Comparison of ENCODE assay signal across 21 cellular contexts in the genomic region with DNA sequence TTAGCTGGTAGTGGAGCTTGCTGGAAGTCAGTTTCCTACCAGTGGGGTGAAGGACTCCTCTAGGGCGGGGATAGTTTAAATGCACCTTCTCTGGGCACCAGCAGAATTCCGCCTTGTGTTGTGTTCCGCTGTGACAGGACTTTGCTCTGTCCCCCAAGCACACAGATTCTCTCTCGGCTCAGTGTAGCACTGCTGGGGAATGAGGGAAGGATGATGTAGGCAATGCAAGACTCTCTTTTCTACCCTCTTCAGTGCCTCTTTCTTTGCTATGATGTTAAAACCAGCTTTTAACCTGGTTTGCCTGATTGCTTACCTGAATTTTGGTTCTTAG.
"Had no signal": no experiment of that assay in that cellular context is flagged by ENCODE, and none has a peak within 500 bp of the region (broad histone marks: within the 10 kb centered on the region; RNA-seq: fewer than 3 reads in every experiment).

No MANE protein-coding gene starts in this region.

- H3K4me3 ChIP-seq: MG63 had no signal

- H3K27me3 ChIP-seq: MG63 had no signal

- H3K9me3 ChIP-seq: MG63, SK-N-SH had no signal

- DNase-seq: Karpas-422; KG1; NCI-H1105 treated with DMSO at 0.1 percent for 48 hours; NCI-H1417 treated with DMSO at 0.1 percent for 48 hours; NCI-H146; NCI-H1694 treated with DMSO at 0.1 percent for 48 hours; NCI-H1930; NCI-H2107; NCI-H2171; NCI-H226; NCI-H446; NCI-H510A; NCI-H526; NCI-H82; NK-92 treated with Interleukin-12 subunit alpha and Interleukin-12 subunit beta, amount 100 ng/mL, for 24 hours; SHP77; SK-N-SH; SW 1271 had no signal

- ATAC-seq: Panc1 had no signal

- H3K36me3 ChIP-seq: MG63 had no signal

- H3K9me2 ChIP-seq: SK-N-SH had no signal

- H3K4me2 ChIP-seq: SK-N-SH had no signal

- H3K9ac ChIP-seq: SK-N-SH had no signal

- H3K27ac ChIP-seq: RWPE1 had no signal
